Comparison of ENCODE assay signal across 1 cellular context in the genomic region with DNA sequence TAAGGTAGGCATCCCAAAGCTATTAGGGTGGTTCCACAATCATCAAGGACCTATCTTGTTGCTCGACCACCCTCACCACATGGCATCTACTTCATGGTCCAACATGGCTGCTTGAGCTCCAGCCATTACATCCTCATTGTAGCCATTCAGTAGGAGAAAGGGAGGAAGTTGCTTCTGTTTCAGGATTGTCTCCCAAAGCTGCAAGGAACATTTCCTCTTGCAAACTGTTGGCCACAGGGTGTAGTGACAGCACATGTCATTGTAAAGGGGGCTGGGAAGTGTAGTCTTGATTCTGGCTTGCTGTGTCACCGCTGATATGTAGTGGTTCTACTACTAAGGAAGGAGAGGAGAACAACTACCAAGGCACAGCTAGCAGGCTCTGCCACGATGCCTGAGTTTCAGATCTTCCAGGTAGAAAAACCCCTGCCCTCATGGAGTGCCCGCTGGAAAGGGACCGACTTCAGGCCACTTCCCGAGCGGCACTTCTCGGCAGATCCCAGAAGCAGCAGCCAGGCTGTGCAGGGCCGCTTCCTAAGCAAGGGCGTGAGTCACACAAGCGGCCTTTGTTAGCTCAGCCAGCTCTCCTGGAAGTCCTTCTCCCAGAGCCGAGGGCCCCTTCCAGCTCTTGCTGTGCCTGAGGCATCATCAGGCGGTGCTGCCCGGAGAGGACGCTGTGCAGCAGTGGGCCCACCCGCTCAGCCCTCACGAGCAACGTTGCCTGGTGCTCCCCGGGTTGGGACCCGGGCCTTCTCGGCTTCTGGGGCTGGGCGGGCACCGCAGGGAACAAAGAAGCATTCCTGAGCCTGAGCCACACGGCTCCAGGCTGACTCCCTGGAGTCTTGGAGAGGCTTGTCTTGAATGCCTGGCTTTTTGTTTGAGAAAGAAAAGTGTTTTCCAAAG.
TF ChIP-seq lines count a peak whose summit lies in the region.

No MANE protein-coding gene starts in this region.

TF ChIP-seq in HepG2, 621 proteins besides CTCF, POLR2A, EP300 and RAD21 (continued from another document and continues in another):
- TF ChIP-seq TERF1 (CRISPR knock-in tag; IDR thresholded peaks at IDR 0.05) = no peak
- TF ChIP-seq ZNF33A (CRISPR knock-in tag; IDR thresholded peaks at IDR 0.05; ENCODE audit: borderline replicate concordance) = no peak
- TF ChIP-seq, protein P1, sequence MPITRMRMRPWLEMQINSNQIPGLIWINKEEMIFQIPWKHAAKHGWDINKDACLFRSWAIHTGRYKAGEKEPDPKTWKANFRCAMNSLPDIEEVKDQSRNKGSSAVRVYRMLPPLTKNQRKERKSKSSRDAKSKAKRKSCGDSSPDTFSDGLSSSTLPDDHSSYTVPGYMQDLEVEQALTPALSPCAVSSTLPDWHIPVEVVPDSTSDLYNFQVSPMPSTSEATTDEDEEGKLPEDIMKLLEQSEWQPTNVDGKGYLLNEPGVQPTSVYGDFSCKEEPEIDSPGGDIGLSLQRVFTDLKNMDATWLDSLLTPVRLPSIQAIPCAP (CRISPR knock-in tag; IDR thresholded peaks at IDR 0.05; ENCODE audit: low read depth) = no peak
- TF ChIP-seq ZNF3 (CRISPR knock-in tag; IDR thresholded peaks at IDR 0.05) = 0 out of 2 replicates have a peak, but pooled peaks have one; percentile 49
- TF ChIP-seq, protein P2, sequence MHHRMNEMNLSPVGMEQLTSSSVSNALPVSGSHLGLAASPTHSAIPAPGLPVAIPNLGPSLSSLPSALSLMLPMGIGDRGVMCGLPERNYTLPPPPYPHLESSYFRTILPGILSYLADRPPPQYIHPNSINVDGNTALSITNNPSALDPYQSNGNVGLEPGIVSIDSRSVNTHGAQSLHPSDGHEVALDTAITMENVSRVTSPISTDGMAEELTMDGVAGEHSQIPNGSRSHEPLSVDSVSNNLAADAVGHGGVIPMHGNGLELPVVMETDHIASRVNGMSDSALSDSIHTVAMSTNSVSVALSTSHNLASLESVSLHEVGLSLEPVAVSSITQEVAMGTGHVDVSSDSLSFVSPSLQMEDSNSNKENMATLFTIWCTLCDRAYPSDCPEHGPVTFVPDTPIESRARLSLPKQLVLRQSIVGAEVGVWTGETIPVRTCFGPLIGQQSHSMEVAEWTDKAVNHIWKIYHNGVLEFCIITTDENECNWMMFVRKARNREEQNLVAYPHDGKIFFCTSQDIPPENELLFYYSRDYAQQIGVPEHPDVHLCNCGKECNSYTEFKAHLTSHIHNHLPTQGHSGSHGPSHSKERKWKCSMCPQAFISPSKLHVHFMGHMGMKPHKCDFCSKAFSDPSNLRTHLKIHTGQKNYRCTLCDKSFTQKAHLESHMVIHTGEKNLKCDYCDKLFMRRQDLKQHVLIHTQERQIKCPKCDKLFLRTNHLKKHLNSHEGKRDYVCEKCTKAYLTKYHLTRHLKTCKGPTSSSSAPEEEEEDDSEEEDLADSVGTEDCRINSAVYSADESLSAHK (CRISPR knock-in tag; IDR thresholded peaks at IDR 0.05; ENCODE audit: borderline replicate concordance) = peak; percentile 83; the same call in 1 of the 2 replicates
- TF ChIP-seq, protein P3, sequence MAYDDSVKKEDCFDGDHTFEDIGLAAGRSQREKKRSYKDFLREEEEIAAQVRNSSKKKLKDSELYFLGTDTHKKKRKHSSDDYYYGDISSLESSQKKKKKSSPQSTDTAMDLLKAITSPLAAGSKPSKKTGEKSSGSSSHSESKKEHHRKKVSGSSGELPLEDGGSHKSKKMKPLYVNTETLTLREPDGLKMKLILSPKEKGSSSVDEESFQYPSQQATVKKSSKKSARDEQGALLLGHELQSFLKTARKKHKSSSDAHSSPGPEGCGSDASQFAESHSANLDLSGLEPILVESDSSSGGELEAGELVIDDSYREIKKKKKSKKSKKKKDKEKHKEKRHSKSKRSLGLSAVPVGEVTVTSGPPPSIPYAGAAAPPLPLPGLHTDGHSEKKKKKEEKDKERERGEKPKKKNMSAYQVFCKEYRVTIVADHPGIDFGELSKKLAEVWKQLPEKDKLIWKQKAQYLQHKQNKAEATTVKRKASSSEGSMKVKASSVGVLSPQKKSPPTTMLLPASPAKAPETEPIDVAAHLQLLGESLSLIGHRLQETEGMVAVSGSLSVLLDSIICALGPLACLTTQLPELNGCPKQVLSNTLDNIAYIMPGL (CRISPR knock-in tag; IDR thresholded peaks at IDR 0.05; ENCODE audit: borderline replicate concordance in 1 of 2, low read depth in 1 of 2) = peak in 1 of 2 experiments; percentile 64; a peak in 1 of 4 replicates
- no peak for TF ChIP-seq ZNF784 (CRISPR knock-in tag; IDR thresholded peaks at IDR 0.05; ENCODE audit: borderline replicate concordance)
- TF ChIP-seq YY1 (IDR thresholded peaks at IDR 0.05; ENCODE audit: insufficient read depth, insufficient replicate concordance, low read depth, low read length) = peak; percentile 57
- TF ChIP-seq, protein P4, sequence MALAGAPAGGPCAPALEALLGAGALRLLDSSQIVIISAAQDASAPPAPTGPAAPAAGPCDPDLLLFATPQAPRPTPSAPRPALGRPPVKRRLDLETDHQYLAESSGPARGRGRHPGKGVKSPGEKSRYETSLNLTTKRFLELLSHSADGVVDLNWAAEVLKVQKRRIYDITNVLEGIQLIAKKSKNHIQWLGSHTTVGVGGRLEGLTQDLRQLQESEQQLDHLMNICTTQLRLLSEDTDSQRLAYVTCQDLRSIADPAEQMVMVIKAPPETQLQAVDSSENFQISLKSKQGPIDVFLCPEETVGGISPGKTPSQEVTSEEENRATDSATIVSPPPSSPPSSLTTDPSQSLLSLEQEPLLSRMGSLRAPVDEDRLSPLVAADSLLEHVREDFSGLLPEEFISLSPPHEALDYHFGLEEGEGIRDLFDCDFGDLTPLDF (CRISPR knock-in tag; IDR thresholded peaks at IDR 0.05) = no peak
- TF ChIP-seq TCF12 (IDR thresholded peaks at IDR 0.05) = no peak
- no peak for TF ChIP-seq TCF12 (CRISPR knock-in tag; IDR thresholded peaks at IDR 0.05)
- TF ChIP-seq ZNF576 (CRISPR knock-in tag; IDR thresholded peaks at IDR 0.05) = no peak
- TF ChIP-seq ZSCAN12 (CRISPR knock-in tag; IDR thresholded peaks at IDR 0.05) = no peak
- no peak for TF ChIP-seq ZNF430 (CRISPR knock-in tag; IDR thresholded peaks at IDR 0.05)
- no peak; the same call in 1 of the 2 replicates for TF ChIP-seq ZNF772 (CRISPR knock-in tag; IDR thresholded peaks at IDR 0.05)
- TF ChIP-seq POLR2AphosphoS2 (IDR thresholded peaks at IDR 0.05; ENCODE audit: low read depth, low read length) = no peak
- no peak for TF ChIP-seq ZNF253 (CRISPR knock-in tag; IDR thresholded peaks at IDR 0.05; ENCODE audit: borderline replicate concordance)
- TF ChIP-seq ZNF292 (CRISPR knock-in tag; IDR thresholded peaks at IDR 0.05; ENCODE audit: borderline replicate concordance, low read depth) = peak; percentile 96
- no peak for TF ChIP-seq ATF1 (CRISPR knock-in tag; IDR thresholded peaks at IDR 0.05)
- TF ChIP-seq SSRP1 (CRISPR knock-in tag; IDR thresholded peaks at IDR 0.05) = 0 out of 2 replicates have a peak, but pooled peaks have one; percentile 74
- no peak for TF ChIP-seq NFIC (IDR thresholded peaks at IDR 0.05; ENCODE audit: low read length)
- TF ChIP-seq ZNF879 (CRISPR knock-in tag; IDR thresholded peaks at IDR 0.05) = 0 out of 2 replicates have a peak, but pooled peaks have one; percentile 10
- no peak for TF ChIP-seq ZNF790 (CRISPR knock-in tag; IDR thresholded peaks at IDR 0.05; ENCODE audit: borderline replicate concordance)
- TF ChIP-seq RBM22 (optimal IDR thresholded peaks at IDR 0.05; ENCODE audit: low read length) = no peak
- TF ChIP-seq FOXK2 (IDR thresholded peaks at IDR 0.05) = no peak
- no peak for TF ChIP-seq ZNF431 (CRISPR knock-in tag; IDR thresholded peaks at IDR 0.05; ENCODE audit: borderline replicate concordance, low read depth)
- TF ChIP-seq, protein P5, sequence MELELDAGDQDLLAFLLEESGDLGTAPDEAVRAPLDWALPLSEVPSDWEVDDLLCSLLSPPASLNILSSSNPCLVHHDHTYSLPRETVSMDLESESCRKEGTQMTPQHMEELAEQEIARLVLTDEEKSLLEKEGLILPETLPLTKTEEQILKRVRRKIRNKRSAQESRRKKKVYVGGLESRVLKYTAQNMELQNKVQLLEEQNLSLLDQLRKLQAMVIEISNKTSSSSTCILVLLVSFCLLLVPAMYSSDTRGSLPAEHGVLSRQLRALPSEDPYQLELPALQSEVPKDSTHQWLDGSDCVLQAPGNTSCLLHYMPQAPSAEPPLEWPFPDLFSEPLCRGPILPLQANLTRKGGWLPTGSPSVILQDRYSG (CRISPR knock-in tag; IDR thresholded peaks at IDR 0.05) = no peak
- no peak for TF ChIP-seq HMGXB3 (CRISPR knock-in tag; IDR thresholded peaks at IDR 0.05; ENCODE audit: borderline replicate concordance)
- TF ChIP-seq, protein P6, sequence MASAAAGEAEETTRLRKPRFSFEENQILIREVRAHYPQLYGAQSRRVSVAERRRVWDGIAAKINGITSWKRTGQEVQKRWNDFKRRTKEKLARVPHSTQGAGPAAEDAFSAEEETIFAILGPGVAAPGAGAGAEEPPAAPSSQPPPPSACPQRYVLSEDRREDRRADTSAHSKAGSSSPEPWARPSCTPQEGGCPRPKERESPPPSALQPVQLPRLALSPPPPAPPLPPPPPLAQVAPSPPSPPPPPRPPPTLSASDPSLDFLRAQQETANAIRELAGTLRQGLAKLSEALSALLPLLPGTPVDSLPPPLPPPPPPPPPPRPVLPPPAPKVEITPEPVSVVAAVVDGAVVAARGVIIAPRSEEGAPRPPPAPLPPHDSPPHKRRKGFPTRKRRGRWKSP (CRISPR knock-in tag; IDR thresholded peaks at IDR 0.05) = no peak
- TF ChIP-seq ZNF841 (CRISPR knock-in tag; IDR thresholded peaks at IDR 0.05; ENCODE audit: borderline replicate concordance) = no peak
- peak; percentile 39; the same call in 1 of the 2 replicates for TF ChIP-seq NCOA2 (CRISPR knock-in tag; IDR thresholded peaks at IDR 0.05)
- TF ChIP-seq KDM2A (CRISPR knock-in tag; IDR thresholded peaks at IDR 0.05; ENCODE audit: borderline replicate concordance, low read depth) = peak; percentile 89
- no peak for TF ChIP-seq ZNF670 (CRISPR knock-in tag; IDR thresholded peaks at IDR 0.05; ENCODE audit: borderline replicate concordance)
- TF ChIP-seq, protein P7, sequence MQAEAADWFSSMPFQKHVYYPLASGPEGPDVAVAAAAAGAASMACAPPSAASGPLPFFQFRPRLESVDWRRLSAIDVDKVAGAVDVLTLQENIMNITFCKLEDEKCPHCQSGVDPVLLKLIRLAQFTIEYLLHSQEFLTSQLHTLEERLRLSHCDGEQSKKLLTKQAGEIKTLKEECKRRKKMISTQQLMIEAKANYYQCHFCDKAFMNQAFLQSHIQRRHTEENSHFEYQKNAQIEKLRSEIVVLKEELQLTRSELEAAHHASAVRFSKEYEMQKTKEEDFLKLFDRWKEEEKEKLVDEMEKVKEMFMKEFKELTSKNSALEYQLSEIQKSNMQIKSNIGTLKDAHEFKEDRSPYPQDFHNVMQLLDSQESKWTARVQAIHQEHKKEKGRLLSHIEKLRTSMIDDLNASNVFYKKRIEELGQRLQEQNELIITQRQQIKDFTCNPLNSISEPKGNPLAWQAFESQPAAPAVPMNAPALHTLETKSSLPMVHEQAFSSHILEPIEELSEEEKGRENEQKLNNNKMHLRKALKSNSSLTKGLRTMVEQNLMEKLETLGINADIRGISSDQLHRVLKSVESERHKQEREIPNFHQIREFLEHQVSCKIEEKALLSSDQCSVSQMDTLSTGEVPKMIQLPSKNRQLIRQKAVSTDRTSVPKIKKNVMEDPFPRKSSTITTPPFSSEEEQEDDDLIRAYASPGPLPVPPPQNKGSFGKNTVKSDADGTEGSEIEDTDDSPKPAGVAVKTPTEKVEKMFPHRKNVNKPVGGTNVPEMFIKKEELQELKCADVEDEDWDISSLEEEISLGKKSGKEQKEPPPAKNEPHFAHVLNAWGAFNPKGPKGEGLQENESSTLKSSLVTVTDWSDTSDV (CRISPR knock-in tag; IDR thresholded peaks at IDR 0.05) = no peak
- no peak for TF ChIP-seq ZNF777 (CRISPR knock-in tag; IDR thresholded peaks at IDR 0.05)
- no peak for TF ChIP-seq ARHGAP35 (CRISPR knock-in tag; IDR thresholded peaks at IDR 0.05; ENCODE audit: borderline replicate concordance)
- 0 out of 2 replicates have a peak, but pooled peaks have one; percentile 3 for TF ChIP-seq ZNF550 (CRISPR knock-in tag; IDR thresholded peaks at IDR 0.05; ENCODE audit: borderline replicate concordance)
- no peak for TF ChIP-seq RFXANK (CRISPR knock-in tag; IDR thresholded peaks at IDR 0.05)
